Comparison of ENCODE assay signal across 8 cellular contexts in genomic region chr11:128624269-128625170, GRCh38. TPM values are rescaled to one million over a fixed set of nuclear protein-coding genes. Genes with fewer than 3 reads are reported as not detected.
DNase-seq lines count a peak whose midpoint lies in the region; ATAC-seq and TF ChIP-seq lines count a peak whose summit lies in the region.

No MANE protein-coding gene starts in this region.

- no peak overlapping the region for H2AFZ ChIP-seq in PC-9

- H3K27me3 ChIP-seq in DOHH2 (ENCODE audit: control insufficient read depth, low read length) (no peaks in the 10 kb centered on the region), PC-9 (ENCODE audit: insufficient read depth, low read depth) (no peaks in the 10 kb centered on the region)

- H3K79me2 ChIP-seq in DOHH2 (ENCODE audit: control insufficient read depth, low read length), result peaks cover 20% of the 10 kb centered on the region
- H3K79me2 ChIP-seq in PC-9 (ENCODE audit: low read depth), result no peaks in the 10 kb centered on the region

- CTCF ChIA-PET in PC-9 (lab: Charles Lee), result interaction anchor here (0.6 kb wide), 1 partner anchor 90 kb away, joined by 5 read pairs; no protein-coding TSS in a partner anchor

- H3K9me2 ChIP-seq in DOHH2 (replicated peaks; ENCODE audit: control insufficient read depth, low read length) (no peaks in the 10 kb centered on the region), PC-9 (ENCODE audit: insufficient read depth) (no peaks in the 10 kb centered on the region)

- peaks cover 96% of the 10 kb centered on the region for H3K4me1 Mint-ChIP-seq in activated naive CD8-positive, alpha-beta T cell (ENCODE audit: low read depth)

- no peaks in the 10 kb centered on the region for H3K9me3 Mint-ChIP-seq in activated naive CD8-positive, alpha-beta T cell (ENCODE audit: low read depth)

- peak overlapping the region; percentile 82 for H3K4me2 ChIP-seq in DOHH2 (ENCODE audit: low read length)
- peak overlapping the region; percentile 54 for H3K4me2 ChIP-seq in PC-9

- H3F3A ChIP-seq in DOHH2 (ENCODE audit: control insufficient read depth, insufficient read depth) (peaks cover 52% of the 10 kb centered on the region), PC-9 (ENCODE audit: insufficient read depth, low read depth) (no peaks in the 10 kb centered on the region; the same call in 1 of the 2 replicates)

- H4K20me1 ChIP-seq in DOHH2 (ENCODE audit: control insufficient read depth, insufficient read depth, low read depth, low read length), result no peaks in the 10 kb centered on the region
- no peaks in the 10 kb centered on the region for H4K20me1 ChIP-seq in PC-9 (ENCODE audit: insufficient read depth)

- peak; percentile 47 for ATAC-seq in GM21825 (IDR thresholded peaks at IDR 0.05; ENCODE audit: unreplicated experiment)

- H3K4me3 ChIP-seq in DOHH2 (ENCODE audit: low read length) (peak overlapping the region; percentile 62), PC-9 (no peak overlapping the region)

- no peaks in the 10 kb centered on the region for H3K27me3 Mint-ChIP-seq in activated naive CD8-positive, alpha-beta T cell

- H3K4me1 ChIP-seq in DOHH2 (ENCODE audit: control insufficient read depth, low read length) (peaks cover 100% of the 10 kb centered on the region), PC-9 (replicated peaks; ENCODE audit: insufficient read depth) (peaks cover 15% of the 10 kb centered on the region)

- no peak for TF ChIP-seq CTCF in DOHH2 (IDR thresholded peaks at IDR 0.05; ENCODE audit: low read depth, low read length, poor library complexity, severe bottlenecking)
- TF ChIP-seq CTCF in PC-9 (conservative IDR thresholded peaks at IDR 0.05), result no peak

- H3K36me3 ChIP-seq in DOHH2 (ENCODE audit: control insufficient read depth, low read length), result peaks cover 16% of the 10 kb centered on the region
- H3K36me3 ChIP-seq in PC-9 (ENCODE audit: low read depth), result no peaks in the 10 kb centered on the region

- intact Hi-C loops in PC-9 (cut with micrococcal nuclease; ENCODE audit: unreplicated experiment), result loop anchor here (2.0 kb wide), 1 partner anchor 102 kb away; no protein-coding TSS in a partner anchor

- DNase-seq in PC-9 (peak; percentile 28 to 62), NCI-H1694 treated with DMSO at 0.1 percent for 48 hours (lab: John Stamatoyannopoulos, UW) (no peak), T1000 (lab: John Stamatoyannopoulos, UW) (no peak), OCI-M2 (lab: John Stamatoyannopoulos, UW; ENCODE audit: unreplicated experiment) (no peak)
- DNase-seq in stimulated activated CD8-positive, alpha-beta memory T cell treated with anti-CD3 and anti-CD28 coated beads, Interleukin-7, amount 100 ng/mL, for 1 hour (ENCODE audit: low read depth in 2 of 2), result peak; percentile 22 to 25

- no TSS peak for BruUV-seq in PC-9 (replicated peaks; lab: Mats Ljungman, UMichigan)

- H3K9me3 ChIP-seq in DOHH2 (ENCODE audit: control insufficient read depth, insufficient read depth, low read length), result no peaks in the 10 kb centered on the region
- H3K9me3 ChIP-seq in PC-9 (ENCODE audit: insufficient read depth, low read depth), result no peaks in the 10 kb centered on the region

- peak overlapping the region; percentile 98 for H3K27ac Mint-ChIP-seq in activated naive CD8-positive, alpha-beta T cell

- POLR2A ChIA-PET in PC-9 (lab: Charles Lee; ENCODE audit: unreplicated experiment), result interaction anchor here (0.6 to 0.7 kb wide), 2 partner anchors 282 to 390 kb away, joined by 3 to 6 read pairs; no protein-coding TSS in a partner anchor

- peak overlapping the region; percentile 68 for H3K4me3 Mint-ChIP-seq in activated naive CD8-positive, alpha-beta T cell

- H3K27ac ChIP-seq in DOHH2 (ENCODE audit: low read depth, low read length), result peak overlapping the region; percentile 98
- H3K27ac ChIP-seq in PC-9, result peak overlapping the region; percentile 36; the same call in 1 of the 2 replicates

- no peaks in the 10 kb centered on the region for H3K36me3 Mint-ChIP-seq in activated naive CD8-positive, alpha-beta T cell

RNA-seq across cellular contexts. Expression of gene ETS1, which starts 37.2 kb away (rescaled TPM):
- 18.9 and 23.3 TPM in 2 replicates for total RNA-seq in PC-9 (2021)

Comparison
In these comparisons a context has a peak if more than half of its experiments do, and no peak if none do; other contexts are left out.
1. DNase-seq: peak in PC-9 (2 of 2) and stimulated activated CD8-positive, alpha-beta memory T cell treated with anti-CD3 and anti-CD28 coated beads, Interleukin-7, amount 100 ng/mL, for 1 hour (2 of 2); none in NCI-H1694 treated with DMSO at 0.1 percent for 48 hours (single experiment), T1000 (single experiment) and OCI-M2 (single experiment).